ENCODE assay signal across 8 cellular contexts in genomic region chr6:131063764-131064272, GRCh38. TPM values are rescaled to one million over a fixed set of nuclear protein-coding genes. Genes with fewer than 3 reads are reported as not detected.
A peak's percentile ranks its signal among the peaks of the same experiment; 100 is the strongest.
DNase-seq lines count a peak whose midpoint lies in the region; ATAC-seq and TF ChIP-seq lines count a peak whose summit lies in the region.

No MANE protein-coding gene starts in this region.

- intact Hi-C loops in right lobe of liver (cut with DNase I): no loop called here
- intact Hi-C loops in vagina (cut with DNase I): loop anchor here (5.0 kb wide), 1 partner anchor 177 kb away; no protein-coding TSS in a partner anchor

- no peaks in the 10 kb centered on the region for H3K9me3 Mint-ChIP-seq in activated naive CD8-positive, alpha-beta T cell treated with anti-CD3 and anti-CD28 coated beads, Interleukin-2, amount 50 U/mL, for 24 hours

- H3K27me3 ChIP-seq in right lobe of liver (no peaks in the 10 kb centered on the region), vagina (no peaks in the 10 kb centered on the region)

- no peaks in the 10 kb centered on the region for H3K27me3 Mint-ChIP-seq in activated naive CD8-positive, alpha-beta T cell treated with anti-CD3 and anti-CD28 coated beads, Interleukin-2, amount 50 U/mL, for 24 hours

- POLR2A ChIA-PET in GM10248 (lab: Yijun Ruan, JAX): no interaction called here

- peak overlapping the region; percentile 84 for H3K4me3 Mint-ChIP-seq in activated naive CD8-positive, alpha-beta T cell treated with anti-CD3 and anti-CD28 coated beads, Interleukin-2, amount 50 U/mL, for 24 hours

- H3K4me1 ChIP-seq in right lobe of liver: no peaks in the 10 kb centered on the region
- H3K4me1 ChIP-seq in vagina: peaks cover 14% of the 10 kb centered on the region

- CTCF ChIA-PET in GM10248 (lab: Yijun Ruan, JAX): interaction anchor here (1.0 to 1.5 kb wide), 2 partner anchors 11 to 179 kb away, joined by 3 read pairs; no protein-coding TSS in a partner anchor

- H3K27ac Mint-ChIP-seq in activated naive CD8-positive, alpha-beta T cell treated with anti-CD3 and anti-CD28 coated beads, Interleukin-2, amount 50 U/mL, for 24 hours: peak overlapping the region; percentile 41

- TF ChIP-seq POLR2A in right lobe of liver (IDR thresholded peaks at IDR 0.05): no peak
- TF ChIP-seq POLR2A in vagina (IDR thresholded peaks at IDR 0.05): no peak

- 47% methylated on average over 8 of the region's 8 CpGs for WGBS in right lobe of liver (ENCODE audit: insufficient coverage, low coverage, low lambda C conversion rate, missing lambda C conversion rate)

- ATAC-seq in HG02798 (IDR thresholded peaks at IDR 0.05; ENCODE audit: poor library complexity, unreplicated experiment): peak; percentile 0
- no peak for ATAC-seq in activated naive CD8-positive, alpha-beta T cell treated with anti-CD3 and anti-CD28 coated beads, Interleukin-2, amount 50 U/mL, for 24 hours
- ATAC-seq in right lobe of liver: no peak
- ATAC-seq in GM18861 (IDR thresholded peaks at IDR 0.05; ENCODE audit: unreplicated experiment): no peak

- H3K4me1 Mint-ChIP-seq in activated naive CD8-positive, alpha-beta T cell treated with anti-CD3 and anti-CD28 coated beads, Interleukin-2, amount 50 U/mL, for 24 hours: peaks cover 33% of the 10 kb centered on the region

- DNase-seq in GM10248 (ENCODE audit: extremely low spot score) (peak; percentile 27), right lobe of liver (no peak), vagina (ENCODE audit: extremely low spot score in 2 of 2) (no peak), OCI-M1 (lab: John Stamatoyannopoulos, UW) (no peak), NCI-H1694 (lab: John Stamatoyannopoulos, UW) (no peak)
- DNase-seq in activated naive CD8-positive, alpha-beta T cell treated with anti-CD3 and anti-CD28 coated beads, Interleukin-2, amount 50 U/mL, for 24 hours: peak; percentile 11

- H3K4me3 ChIP-seq in right lobe of liver (peak overlapping the region; percentile 77 to 96 (median 91)), vagina (peak overlapping the region; percentile 77 to 99)

- no peaks in the 10 kb centered on the region for H3K36me3 Mint-ChIP-seq in activated naive CD8-positive, alpha-beta T cell treated with anti-CD3 and anti-CD28 coated beads, Interleukin-2, amount 50 U/mL, for 24 hours (ENCODE audit: low read depth)

- TF ChIP-seq CTCF in GM10248 (IDR thresholded peaks at IDR 0.05; ENCODE audit: control extremely low read depth, extremely low read depth, low read depth, missing control alignments): no peak
- TF ChIP-seq CTCF in right lobe of liver (IDR thresholded peaks at IDR 0.05): no peak
- TF ChIP-seq CTCF in vagina (IDR thresholded peaks at IDR 0.05): no peak

- peak overlapping the region; percentile 59 to 75 (median 70) for H3K27ac ChIP-seq in right lobe of liver
- H3K27ac ChIP-seq in vagina: peak overlapping the region; percentile 91

- H3K36me3 ChIP-seq in right lobe of liver (no peaks in the 10 kb centered on the region), vagina (no peaks in the 10 kb centered on the region)

- H3K9me3 ChIP-seq in right lobe of liver (no peaks in the 10 kb centered on the region), vagina (no peaks in the 10 kb centered on the region)

RNA-seq across cellular contexts. Expression of gene EPB41L2, which starts 0.8 kb away (rescaled TPM):
- total RNA-seq in right lobe of liver: 10 to 100 TPM; 15.3 to 38.5 (median 24.6) TPM
- 96.7 TPM for total RNA-seq in vagina

Comparison
In these comparisons a context has a peak if more than half of its experiments do, and no peak if none do; other contexts are left out.
1. DNase-seq: peak in GM10248 (single experiment) and activated naive CD8-positive, alpha-beta T cell treated with anti-CD3 and anti-CD28 coated beads, Interleukin-2, amount 50 U/mL, for 24 hours (single experiment); none in right lobe of liver (0 of 3), vagina (0 of 2), OCI-M1 (single experiment) and NCI-H1694 (single experiment).